ENCODE assay signal across 1 cellular context in genomic region chr17:50766222-50767023, GRCh38.
TF ChIP-seq lines count a peak whose summit lies in the region.

No MANE protein-coding gene starts in this region.

TF ChIP-seq in HepG2, 621 proteins besides CTCF, POLR2A, EP300 and RAD21 (continued from another document and continues in another):
- TF ChIP-seq, protein P1, sequence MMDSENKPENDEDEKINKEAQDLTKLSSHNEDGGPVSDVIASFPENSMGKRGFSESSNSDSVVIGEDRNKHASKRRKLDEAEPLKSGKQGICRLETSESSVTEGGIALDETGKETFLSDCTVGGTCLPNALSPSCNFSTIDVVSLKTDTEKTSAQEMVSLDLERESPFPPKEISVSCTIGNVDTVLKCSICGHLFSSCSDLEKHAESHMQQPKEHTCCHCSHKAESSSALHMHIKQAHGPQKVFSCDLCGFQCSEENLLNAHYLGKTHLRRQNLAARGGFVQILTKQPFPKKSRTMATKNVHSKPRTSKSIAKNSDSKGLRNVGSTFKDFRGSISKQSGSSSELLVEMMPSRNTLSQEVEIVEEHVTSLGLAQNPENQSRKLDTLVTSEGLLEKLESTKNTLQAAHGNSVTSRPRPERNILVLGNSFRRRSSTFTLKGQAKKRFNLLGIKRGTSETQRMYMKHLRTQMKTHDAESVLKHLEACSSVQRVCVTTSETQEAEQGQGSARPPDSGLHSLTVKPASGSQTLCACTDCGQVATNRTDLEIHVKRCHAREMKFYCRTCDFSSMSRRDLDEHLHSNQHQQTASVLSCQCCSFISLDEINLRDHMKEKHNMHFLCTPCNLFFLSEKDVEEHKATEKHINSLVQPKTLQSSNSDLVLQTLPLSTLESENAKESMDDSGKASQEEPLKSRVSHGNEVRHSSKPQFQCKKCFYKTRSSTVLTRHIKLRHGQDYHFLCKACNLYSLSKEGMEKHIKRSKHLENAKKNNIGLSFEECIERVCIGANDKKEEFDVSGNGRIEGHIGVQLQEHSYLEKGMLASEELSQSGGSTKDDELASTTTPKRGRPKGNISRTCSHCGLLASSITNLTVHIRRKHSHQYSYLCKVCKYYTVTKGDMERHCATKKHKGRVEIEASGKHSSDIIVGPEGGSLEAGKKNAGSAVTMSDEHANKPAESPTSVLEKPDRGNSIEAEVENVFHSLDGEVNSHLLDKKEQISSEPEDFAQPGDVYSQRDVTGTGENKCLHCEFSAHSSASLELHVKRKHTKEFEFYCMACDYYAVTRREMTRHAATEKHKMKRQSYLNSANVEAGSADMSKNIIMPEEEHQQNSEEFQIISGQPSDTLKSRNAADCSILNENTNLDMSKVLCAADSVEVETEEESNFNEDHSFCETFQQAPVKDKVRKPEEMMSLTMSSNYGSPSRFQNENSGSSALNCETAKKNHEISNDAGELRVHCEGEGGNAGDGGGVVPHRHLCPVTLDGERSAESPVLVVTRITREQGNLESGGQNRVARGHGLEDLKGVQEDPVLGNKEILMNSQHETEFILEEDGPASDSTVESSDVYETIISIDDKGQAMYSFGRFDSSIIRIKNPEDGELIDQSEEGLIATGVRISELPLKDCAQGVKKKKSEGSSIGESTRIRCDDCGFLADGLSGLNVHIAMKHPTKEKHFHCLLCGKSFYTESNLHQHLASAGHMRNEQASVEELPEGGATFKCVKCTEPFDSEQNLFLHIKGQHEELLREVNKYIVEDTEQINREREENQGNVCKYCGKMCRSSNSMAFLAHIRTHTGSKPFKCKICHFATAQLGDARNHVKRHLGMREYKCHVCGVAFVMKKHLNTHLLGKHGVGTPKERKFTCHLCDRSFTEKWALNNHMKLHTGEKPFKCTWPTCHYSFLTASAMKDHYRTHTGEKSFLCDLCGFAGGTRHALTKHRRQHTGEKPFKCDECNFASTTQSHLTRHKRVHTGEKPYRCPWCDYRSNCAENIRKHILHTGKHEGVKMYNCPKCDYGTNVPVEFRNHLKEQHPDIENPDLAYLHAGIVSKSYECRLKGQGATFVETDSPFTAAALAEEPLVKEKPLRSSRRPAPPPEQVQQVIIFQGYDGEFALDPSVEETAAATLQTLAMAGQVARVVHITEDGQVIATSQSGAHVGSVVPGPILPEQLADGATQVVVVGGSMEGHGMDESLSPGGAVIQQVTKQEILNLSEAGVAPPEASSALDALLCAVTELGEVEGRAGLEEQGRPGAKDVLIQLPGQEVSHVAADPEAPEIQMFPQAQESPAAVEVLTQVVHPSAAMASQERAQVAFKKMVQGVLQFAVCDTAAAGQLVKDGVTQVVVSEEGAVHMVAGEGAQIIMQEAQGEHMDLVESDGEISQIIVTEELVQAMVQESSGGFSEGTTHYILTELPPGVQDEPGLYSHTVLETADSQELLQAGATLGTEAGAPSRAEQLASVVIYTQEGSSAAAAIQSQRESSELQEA (CRISPR knock-in tag; IDR thresholded peaks at IDR 0.05; ENCODE audit: not compliant biosample characterization) = no peak
- TF ChIP-seq BCL6 (CRISPR knock-in tag; IDR thresholded peaks at IDR 0.05) (no peak; the same call in 1 of the 2 replicates), ZBTB42 (CRISPR knock-in tag; IDR thresholded peaks at IDR 0.05) (0 out of 2 replicates have a peak, but pooled peaks have one; percentile 33), IKZF4 (CRISPR knock-in tag; IDR thresholded peaks at IDR 0.05; ENCODE audit: borderline replicate concordance, low read depth, not compliant biosample characterization) (no peak), TRIM24 (CRISPR knock-in tag; IDR thresholded peaks at IDR 0.05) (0 out of 2 replicates have a peak, but pooled peaks have one; percentile 23), ZBTB38 (CRISPR knock-in tag; IDR thresholded peaks at IDR 0.05) (0 out of 2 replicates have a peak, but pooled peaks have one; percentile 9), ZNF605 (CRISPR knock-in tag; IDR thresholded peaks at IDR 0.05) (no peak), SP4 (CRISPR knock-in tag; IDR thresholded peaks at IDR 0.05) (0 out of 2 replicates have a peak, but pooled peaks have one; percentile 0), ZNF597 (CRISPR knock-in tag; IDR thresholded peaks at IDR 0.05) (no peak), TBX2 (CRISPR knock-in tag; IDR thresholded peaks at IDR 0.05; ENCODE audit: borderline replicate concordance) (peak; percentile 44; the same call in 1 of the 2 replicates), MED8 (CRISPR knock-in tag; IDR thresholded peaks at IDR 0.05; ENCODE audit: insufficient replicate concordance) (peak; percentile 12), SMYD3 (CRISPR knock-in tag; IDR thresholded peaks at IDR 0.05) (no peak), KDM6A (CRISPR knock-in tag; IDR thresholded peaks at IDR 0.05; ENCODE audit: low read depth) (no peak), ZFY (CRISPR knock-in tag; IDR thresholded peaks at IDR 0.05) (peak; percentile 38; the same call in 1 of the 2 replicates), ZNF768 (CRISPR knock-in tag; IDR thresholded peaks at IDR 0.05) (peak; percentile 55), PHF21A (CRISPR knock-in tag; IDR thresholded peaks at IDR 0.05) (0 out of 2 replicates have a peak, but pooled peaks have one; percentile 15), HNF4G (IDR thresholded peaks at IDR 0.05; ENCODE audit: borderline replicate concordance, low read depth, low read length) (peak; percentile 68; the same call in 1 of the 2 replicates), HNF4G (CRISPR knock-in tag; IDR thresholded peaks at IDR 0.05; ENCODE audit: borderline replicate concordance, low read depth) (peak; percentile 44; the same call in 1 of the 2 replicates), HDAC2 (CRISPR knock-in tag; IDR thresholded peaks at IDR 0.05) (peak; percentile 49; the same call in 1 of the 2 replicates), ETV6 (CRISPR knock-in tag; conservative IDR thresholded peaks at IDR 0.05) (no peak), ELF3 (CRISPR knock-in tag; IDR thresholded peaks at IDR 0.05) (0 out of 2 replicates have a peak, but pooled peaks have one; percentile 1), ZNF33A (CRISPR knock-in tag; IDR thresholded peaks at IDR 0.05; ENCODE audit: borderline replicate concordance) (no peak), ZNF598 (CRISPR knock-in tag; IDR thresholded peaks at IDR 0.05; ENCODE audit: borderline replicate concordance) (0 out of 2 replicates have a peak, but pooled peaks have one; percentile 13), ZBED4 (CRISPR knock-in tag; IDR thresholded peaks at IDR 0.05; ENCODE audit: borderline replicate concordance) (no peak), ESRRA (CRISPR knock-in tag; IDR thresholded peaks at IDR 0.05; ENCODE audit: low read depth) (peak; percentile 65; the same call in 1 of the 2 replicates), ZNF205 (CRISPR knock-in tag; IDR thresholded peaks at IDR 0.05) (0 out of 2 replicates have a peak, but pooled peaks have one; percentile 36), GTF3A (CRISPR knock-in tag; conservative IDR thresholded peaks at IDR 0.05) (no peak), SMARCC2 (IDR thresholded peaks at IDR 0.05) (no peak)
- TF ChIP-seq, protein P2, sequence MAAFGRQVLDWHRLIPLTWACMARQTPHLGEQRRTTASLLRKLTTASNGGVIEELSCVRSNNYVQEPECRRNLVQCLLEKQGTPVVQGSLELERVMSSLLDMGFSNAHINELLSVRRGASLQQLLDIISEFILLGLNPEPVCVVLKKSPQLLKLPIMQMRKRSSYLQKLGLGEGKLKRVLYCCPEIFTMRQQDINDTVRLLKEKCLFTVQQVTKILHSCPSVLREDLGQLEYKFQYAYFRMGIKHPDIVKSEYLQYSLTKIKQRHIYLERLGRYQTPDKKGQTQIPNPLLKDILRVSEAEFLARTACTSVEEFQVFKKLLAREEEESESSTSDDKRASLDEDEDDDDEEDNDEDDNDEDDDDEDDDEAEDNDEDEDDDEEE (CRISPR knock-in tag; IDR thresholded peaks at IDR 0.05) = 0 out of 2 replicates have a peak, but pooled peaks have one; percentile 13
- TF ChIP-seq, protein P3, sequence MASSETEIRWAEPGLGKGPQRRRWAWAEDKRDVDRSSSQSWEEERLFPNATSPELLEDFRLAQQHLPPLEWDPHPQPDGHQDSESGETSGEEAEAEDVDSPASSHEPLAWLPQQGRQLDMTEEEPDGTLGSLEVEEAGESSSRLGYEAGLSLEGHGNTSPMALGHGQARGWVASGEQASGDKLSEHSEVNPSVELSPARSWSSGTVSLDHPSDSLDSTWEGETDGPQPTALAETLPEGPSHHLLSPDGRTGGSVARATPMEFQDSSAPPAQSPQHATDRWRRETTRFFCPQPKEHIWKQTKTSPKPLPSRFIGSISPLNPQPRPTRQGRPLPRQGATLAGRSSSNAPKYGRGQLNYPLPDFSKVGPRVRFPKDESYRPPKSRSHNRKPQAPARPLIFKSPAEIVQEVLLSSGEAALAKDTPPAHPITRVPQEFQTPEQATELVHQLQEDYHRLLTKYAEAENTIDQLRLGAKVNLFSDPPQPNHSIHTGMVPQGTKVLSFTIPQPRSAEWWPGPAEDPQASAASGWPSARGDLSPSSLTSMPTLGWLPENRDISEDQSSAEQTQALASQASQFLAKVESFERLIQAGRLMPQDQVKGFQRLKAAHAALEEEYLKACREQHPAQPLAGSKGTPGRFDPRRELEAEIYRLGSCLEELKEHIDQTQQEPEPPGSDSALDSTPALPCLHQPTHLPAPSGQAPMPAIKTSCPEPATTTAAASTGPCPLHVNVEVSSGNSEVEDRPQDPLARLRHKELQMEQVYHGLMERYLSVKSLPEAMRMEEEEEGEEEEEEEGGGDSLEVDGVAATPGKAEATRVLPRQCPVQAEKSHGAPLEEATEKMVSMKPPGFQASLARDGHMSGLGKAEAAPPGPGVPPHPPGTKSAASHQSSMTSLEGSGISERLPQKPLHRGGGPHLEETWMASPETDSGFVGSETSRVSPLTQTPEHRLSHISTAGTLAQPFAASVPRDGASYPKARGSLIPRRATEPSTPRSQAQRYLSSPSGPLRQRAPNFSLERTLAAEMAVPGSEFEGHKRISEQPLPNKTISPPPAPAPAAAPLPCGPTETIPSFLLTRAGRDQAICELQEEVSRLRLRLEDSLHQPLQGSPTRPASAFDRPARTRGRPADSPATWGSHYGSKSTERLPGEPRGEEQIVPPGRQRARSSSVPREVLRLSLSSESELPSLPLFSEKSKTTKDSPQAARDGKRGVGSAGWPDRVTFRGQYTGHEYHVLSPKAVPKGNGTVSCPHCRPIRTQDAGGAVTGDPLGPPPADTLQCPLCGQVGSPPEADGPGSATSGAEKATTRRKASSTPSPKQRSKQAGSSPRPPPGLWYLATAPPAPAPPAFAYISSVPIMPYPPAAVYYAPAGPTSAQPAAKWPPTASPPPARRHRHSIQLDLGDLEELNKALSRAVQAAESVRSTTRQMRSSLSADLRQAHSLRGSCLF (CRISPR knock-in tag; IDR thresholded peaks at IDR 0.05; ENCODE audit: borderline replicate concordance) = no peak
- TF ChIP-seq, protein P4, sequence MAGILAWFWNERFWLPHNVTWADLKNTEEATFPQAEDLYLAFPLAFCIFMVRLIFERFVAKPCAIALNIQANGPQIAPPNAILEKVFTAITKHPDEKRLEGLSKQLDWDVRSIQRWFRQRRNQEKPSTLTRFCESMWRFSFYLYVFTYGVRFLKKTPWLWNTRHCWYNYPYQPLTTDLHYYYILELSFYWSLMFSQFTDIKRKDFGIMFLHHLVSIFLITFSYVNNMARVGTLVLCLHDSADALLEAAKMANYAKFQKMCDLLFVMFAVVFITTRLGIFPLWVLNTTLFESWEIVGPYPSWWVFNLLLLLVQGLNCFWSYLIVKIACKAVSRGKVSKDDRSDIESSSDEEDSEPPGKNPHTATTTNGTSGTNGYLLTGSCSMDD (CRISPR knock-in tag; IDR thresholded peaks at IDR 0.05) = no peak
- TF ChIP-seq, protein P5, sequence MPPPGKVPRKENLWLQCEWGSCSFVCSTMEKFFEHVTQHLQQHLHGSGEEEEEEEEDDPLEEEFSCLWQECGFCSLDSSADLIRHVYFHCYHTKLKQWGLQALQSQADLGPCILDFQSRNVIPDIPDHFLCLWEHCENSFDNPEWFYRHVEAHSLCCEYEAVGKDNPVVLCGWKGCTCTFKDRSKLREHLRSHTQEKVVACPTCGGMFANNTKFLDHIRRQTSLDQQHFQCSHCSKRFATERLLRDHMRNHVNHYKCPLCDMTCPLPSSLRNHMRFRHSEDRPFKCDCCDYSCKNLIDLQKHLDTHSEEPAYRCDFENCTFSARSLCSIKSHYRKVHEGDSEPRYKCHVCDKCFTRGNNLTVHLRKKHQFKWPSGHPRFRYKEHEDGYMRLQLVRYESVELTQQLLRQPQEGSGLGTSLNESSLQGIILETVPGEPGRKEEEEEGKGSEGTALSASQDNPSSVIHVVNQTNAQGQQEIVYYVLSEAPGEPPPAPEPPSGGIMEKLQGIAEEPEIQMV (CRISPR knock-in tag; IDR thresholded peaks at IDR 0.05; ENCODE audit: low read depth) = peak; percentile 95
- TF ChIP-seq, protein P6, sequence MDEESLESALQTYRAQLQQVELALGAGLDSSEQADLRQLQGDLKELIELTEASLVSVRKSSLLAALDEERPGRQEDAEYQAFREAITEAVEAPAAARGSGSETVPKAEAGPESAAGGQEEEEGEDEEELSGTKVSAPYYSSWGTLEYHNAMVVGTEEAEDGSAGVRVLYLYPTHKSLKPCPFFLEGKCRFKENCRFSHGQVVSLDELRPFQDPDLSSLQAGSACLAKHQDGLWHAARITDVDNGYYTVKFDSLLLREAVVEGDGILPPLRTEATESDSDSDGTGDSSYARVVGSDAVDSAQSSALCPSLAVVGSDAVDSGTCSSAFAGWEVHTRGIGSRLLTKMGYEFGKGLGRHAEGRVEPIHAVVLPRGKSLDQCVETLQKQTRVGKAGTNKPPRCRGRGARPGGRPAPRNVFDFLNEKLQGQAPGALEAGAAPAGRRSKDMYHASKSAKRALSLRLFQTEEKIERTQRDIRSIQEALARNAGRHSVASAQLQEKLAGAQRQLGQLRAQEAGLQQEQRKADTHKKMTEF (CRISPR knock-in tag; IDR thresholded peaks at IDR 0.05) = peak; percentile 24; the same call in 1 of the 2 replicates
